In genomic region chr19:15453091-15453498, GRCh38 we compare ENCODE assay signal across 1 cellular context.
TF ChIP-seq lines count a peak whose summit lies in the region.

No MANE protein-coding gene starts in this region.

TF ChIP-seq in endothelial cell of umbilical vein, 7 proteins besides CTCF, POLR2A, EP300 and RAD21 (continued from another document):
- TF ChIP-seq FOS (IDR thresholded peaks at IDR 0.05; ENCODE audit: borderline replicate concordance, insufficient read depth, low read length) = no peak
- TF ChIP-seq GATA2 (IDR thresholded peaks at IDR 0.05; ENCODE audit: insufficient read depth, insufficient read length, low read depth, low read length) = no peak
